ENCODE assay signal across 23 cellular contexts in the genomic region with DNA sequence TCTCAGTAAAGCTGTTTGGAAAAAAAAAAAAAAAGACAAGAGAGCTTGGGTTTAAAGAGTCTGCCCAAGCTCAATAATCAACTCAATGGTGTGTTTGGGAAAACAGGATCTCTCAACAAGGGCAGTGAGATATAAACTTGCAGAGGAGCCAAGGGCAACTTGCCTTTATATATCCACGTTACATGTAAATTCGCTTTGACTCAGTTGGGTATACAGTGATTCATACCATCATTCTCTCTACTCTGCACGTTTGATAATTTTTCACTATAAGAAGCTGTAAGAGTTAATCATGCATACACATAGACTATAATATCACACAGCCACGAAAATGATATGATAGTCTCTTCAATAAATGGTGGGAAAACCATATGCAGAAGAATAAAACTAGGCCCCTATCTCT. TPM values are rescaled to one million over a fixed set of nuclear protein-coding genes. Genes with fewer than 3 reads are reported as not detected.
DNase-seq lines count a peak whose midpoint lies in the region; ATAC-seq and TF ChIP-seq lines count a peak whose summit lies in the region.
"Had no signal": no experiment of that assay in that cellular context is flagged by ENCODE, and none has a peak within 500 bp of the region (broad histone marks: within the 10 kb centered on the region; RNA-seq: fewer than 3 reads in every experiment).

No MANE protein-coding gene starts in this region.

- peaks cover 24% of the 10 kb centered on the region for H3K36me3 Mint-ChIP-seq in CD4-positive, CD25-positive, alpha-beta regulatory T cell
- H3K36me3 Mint-ChIP-seq in activated T-helper 17 cell treated with anti-CD3 and anti-CD28 coated beads, Interleukin-2, amount 50 U/mL, for 72 hours (ENCODE audit: low read depth): peaks cover 90% of the 10 kb centered on the region
- peaks cover 40 to 41% of the 10 kb centered on the region in 2 donors for H3K36me3 Mint-ChIP-seq in naive B cell

- H3K27ac Mint-ChIP-seq in CD4-positive, CD25-positive, alpha-beta regulatory T cell: peak overlapping the region; percentile 33 to 78 (median 74)
- peak overlapping the region; percentile 95 for H3K27ac Mint-ChIP-seq in activated T-helper 17 cell treated with anti-CD3 and anti-CD28 coated beads, Interleukin-2, amount 50 U/mL, for 72 hours
- peak overlapping the region in 4 of 6 donors; percentile 49 to 89 (median 67) for H3K27ac Mint-ChIP-seq in naive B cell
- H3K27ac Mint-ChIP-seq: GM23338, type B pancreatic cell, WTC11 had no signal

- peaks cover 3% of the 10 kb centered on the region for H3K36me3 ChIP-seq in CD4-positive, CD25-positive, alpha-beta regulatory T cell (ENCODE audit: control insufficient read depth, insufficient read depth, low read length)
- H3K36me3 ChIP-seq in DOHH2 (ENCODE audit: control insufficient read depth, low read length): peaks cover 92% of the 10 kb centered on the region
- H3K36me3 ChIP-seq: left lung had no signal

- no peaks in the 10 kb centered on the region for H3K9me3 ChIP-seq in CD4-positive, CD25-positive, alpha-beta regulatory T cell (ENCODE audit: control insufficient read depth in 2 of 2, low read length in 2 of 2)
- H3K9me3 ChIP-seq in DOHH2 (ENCODE audit: control insufficient read depth, insufficient read depth, low read length): no peaks in the 10 kb centered on the region
- H3K9me3 ChIP-seq: left lung had no signal

- no peak for DNase-seq in CD4-positive, CD25-positive, alpha-beta regulatory T cell
- DNase-seq in naive B cell (no peak), RKO (ENCODE audit: low spot score) (no peak), NCI-H524 treated with DMSO at 0.1 percent for 48 hours (lab: John Stamatoyannopoulos, UW) (no peak), amniotic stem cell (lab: John Stamatoyannopoulos, UW) (no peak)
- DNase-seq in stimulated activated naive CD4-positive, alpha-beta T cell treated with Interleukin-2 at 50 U/mL for 16 hours (lab: John Stamatoyannopoulos, UW): no peak
- DNase-seq: activated gamma-delta T cell treated with Interleukin-2 at 50 U/mL for 16 hours; Calu3; cerebellar nuclear complex; effector CD4-positive, alpha-beta T cell; left lung; NCI-H1092; NCI-H2081; NCI-H510A; nucleus accumbens; right cardiac atrium; stimulated activated naive CD8-positive, alpha-beta T cell treated with anti-CD3 and anti-CD28 coated beads, Interleukin-15, Interleukin-2, amounts not matched to agents 100 U/mL and 50 U/mL, for 24 hours had no signal

- H3K9me3 Mint-ChIP-seq in CD4-positive, CD25-positive, alpha-beta regulatory T cell: no peaks in the 10 kb centered on the region
- no peaks in the 10 kb centered on the region for H3K9me3 Mint-ChIP-seq in activated T-helper 17 cell treated with anti-CD3 and anti-CD28 coated beads, Interleukin-2, amount 50 U/mL, for 72 hours
- peaks cover 0 to 1% (median 0%) of the 10 kb centered on the region in 7 donors for H3K9me3 Mint-ChIP-seq in naive B cell
- H3K9me3 Mint-ChIP-seq: GM23338 had no signal

- H3K4me1 ChIP-seq in CD4-positive, CD25-positive, alpha-beta regulatory T cell (ENCODE audit: control insufficient read depth, insufficient read depth, low read length, poor library complexity, severe bottlenecking): peaks cover 75% of the 10 kb centered on the region
- H3K4me1 ChIP-seq in DOHH2 (ENCODE audit: control insufficient read depth, low read length): peaks cover 88% of the 10 kb centered on the region

- H3K79me2 ChIP-seq in DOHH2 (ENCODE audit: control insufficient read depth, low read length): peaks cover 100% of the 10 kb centered on the region

- peaks cover 19 to 88% (median 64%) of the 10 kb centered on the region in 4 donors for H3K4me1 Mint-ChIP-seq in CD4-positive, CD25-positive, alpha-beta regulatory T cell
- peaks cover 79% of the 10 kb centered on the region for H3K4me1 Mint-ChIP-seq in activated T-helper 17 cell treated with anti-CD3 and anti-CD28 coated beads, Interleukin-2, amount 50 U/mL, for 72 hours
- peaks cover 80 to 95% (median 89%) of the 10 kb centered on the region in 3 donors for H3K4me1 Mint-ChIP-seq in naive B cell

- H3K27me3 ChIP-seq in CD4-positive, CD25-positive, alpha-beta regulatory T cell (ENCODE audit: control insufficient read depth, insufficient read depth, low read length): no peaks in the 10 kb centered on the region
- no peaks in the 10 kb centered on the region for H3K27me3 ChIP-seq in DOHH2 (ENCODE audit: control insufficient read depth, low read length)
- H3K27me3 ChIP-seq: left lung had no signal

- H3K4me3 Mint-ChIP-seq in CD4-positive, CD25-positive, alpha-beta regulatory T cell: peak overlapping the region in 2 of 4 donors; percentile 34 to 70
- H3K4me3 Mint-ChIP-seq in activated T-helper 17 cell treated with anti-CD3 and anti-CD28 coated beads, Interleukin-2, amount 50 U/mL, for 72 hours: peak overlapping the region; percentile 85
- peak overlapping the region in 6 of 8 donors; percentile 51 to 84 (median 72) for H3K4me3 Mint-ChIP-seq in naive B cell
- H3K4me3 Mint-ChIP-seq: GM23338, type B pancreatic cell, WTC11 had no signal

- H3F3A ChIP-seq in DOHH2 (ENCODE audit: control insufficient read depth, insufficient read depth): 0 out of 2 replicates have a peak, but pooled peaks cover 4% of the 10 kb centered on the region

- H3K27me3 Mint-ChIP-seq in CD4-positive, CD25-positive, alpha-beta regulatory T cell: no peaks in the 10 kb centered on the region
- no peaks in the 10 kb centered on the region for H3K27me3 Mint-ChIP-seq in activated T-helper 17 cell treated with anti-CD3 and anti-CD28 coated beads, Interleukin-2, amount 50 U/mL, for 72 hours
- H3K27me3 Mint-ChIP-seq in naive B cell: no peaks in the 10 kb centered on the region
- H3K27me3 Mint-ChIP-seq: type B pancreatic cell had no signal

- no peak for TF ChIP-seq CTCF in DOHH2 (IDR thresholded peaks at IDR 0.05; ENCODE audit: low read depth, low read length, poor library complexity, severe bottlenecking)

- peak overlapping the region; percentile 24 for H3K4me2 ChIP-seq in DOHH2 (ENCODE audit: low read length)
- H3K4me2 ChIP-seq: GM23338 had no signal

- H3K27ac ChIP-seq in CD4-positive, CD25-positive, alpha-beta regulatory T cell (ENCODE audit: insufficient read depth, low read length, poor library complexity, severe bottlenecking): peak overlapping the region; percentile 30
- no peak overlapping the region for H3K27ac ChIP-seq in DOHH2 (ENCODE audit: low read depth, low read length)
- H3K27ac ChIP-seq: left lung had no signal

- no peaks in the 10 kb centered on the region for H3K9me2 ChIP-seq in DOHH2 (replicated peaks; ENCODE audit: control insufficient read depth, low read length)

- H4K20me1 ChIP-seq in DOHH2 (ENCODE audit: control insufficient read depth, insufficient read depth, low read depth, low read length): peaks cover 25% of the 10 kb centered on the region

- peak overlapping the region; percentile 4 for H3K4me3 ChIP-seq in CD4-positive, CD25-positive, alpha-beta regulatory T cell (ENCODE audit: low read depth, low read length)
- H3K4me3 ChIP-seq in DOHH2 (ENCODE audit: low read length): no peak overlapping the region
- H3K4me3 ChIP-seq: GM23338, left lung had no signal

- ATAC-seq in CD4-positive, CD25-positive, alpha-beta regulatory T cell (ENCODE audit: low read depth in 2 of 2): no peak
- ATAC-seq in activated T-helper 17 cell treated with anti-CD3 and anti-CD28 coated beads, Interleukin-2, amount 50 U/mL, for 72 hours (replicated peaks): peak; percentile 64
- no peak for ATAC-seq in naive B cell (ENCODE audit: low read depth in 2 of 2)
- ATAC-seq: GM23338; left lung; right cardiac atrium; Right ventricle myocardium inferior; stimulated activated naive CD8-positive, alpha-beta T cell treated with anti-CD3 and anti-CD28 coated beads, Interleukin-15, Interleukin-2, amounts not matched to agents 100 U/mL and 50 U/mL, for 24 hours; WTC11 had no signal

RNA-seq across cellular contexts. Expression of a gene that starts 24.9 kb away (rescaled TPM):
- 113 TPM for total RNA-seq in CD4-positive, CD25-positive, alpha-beta regulatory T cell
- polyA plus RNA-seq in CD4-positive, CD25-positive, alpha-beta regulatory T cell: 10 to 100 TPM in 1 of 4 donors, 1 to 10 TPM in 3; 5.5 to 10.9 (median 7.5) TPM
- total RNA-seq in activated T-helper 17 cell treated with anti-CD3 and anti-CD28 coated beads, Interleukin-2, amount 50 U/mL, for 72 hours: 100 to 1,000 TPM in 1 of 2 donors, 10 to 100 TPM in 1; 71.2 to 145 TPM
- 10 to 100 TPM in 5 of 6 donors, 1 to 10 TPM in 1; 6.3 to 75.5 (median 43.4) TPM for polyA plus RNA-seq in naive B cell (ENCODE audit: low read depth in 6 of 6)
